ENCODE assay signal across 2 cellular contexts in the genomic region with DNA sequence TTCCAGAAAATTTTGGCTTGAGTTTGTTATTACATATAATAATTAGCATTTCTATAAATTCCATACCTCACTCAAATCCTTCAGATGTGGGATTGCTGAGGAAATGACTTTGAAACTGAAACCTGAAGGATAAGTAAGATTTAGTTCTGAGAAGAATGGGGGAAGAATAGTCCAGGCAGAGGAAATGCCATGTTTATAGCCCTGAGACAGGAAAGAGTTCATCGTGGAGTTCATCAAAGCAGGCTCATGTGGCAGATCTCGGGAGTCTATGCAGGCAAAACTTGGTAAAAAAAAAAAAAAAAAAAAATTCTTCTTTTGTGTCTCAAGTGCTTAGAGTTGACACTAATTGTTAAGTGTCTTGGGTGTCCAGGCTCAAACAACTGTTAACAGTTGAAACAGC.
TF ChIP-seq lines count a peak whose summit lies in the region.

No MANE protein-coding gene starts in this region.

TF ChIP-seq in IMR-90, 13 proteins besides CTCF, POLR2A, EP300 and RAD21:
- TF ChIP-seq RCOR1 (IDR thresholded peaks at IDR 0.05; ENCODE audit: insufficient replicate concordance, low read length) (no peak), BHLHE40 (IDR thresholded peaks at IDR 0.05; ENCODE audit: low read depth, low read length) (no peak), FOS (IDR thresholded peaks at IDR 0.05; ENCODE audit: low read depth, low read length) (no peak), CEBPB (IDR thresholded peaks at IDR 0.05; ENCODE audit: low read depth, low read length) (no peak), NFE2L2 (IDR thresholded peaks at IDR 0.05; ENCODE audit: low read depth, low read length) (no peak), MXI1 (IDR thresholded peaks at IDR 0.05; ENCODE audit: borderline replicate concordance, low read depth, low read length) (no peak), SMC3 (IDR thresholded peaks at IDR 0.05; ENCODE audit: low read depth, low read length) (no peak), MAZ (IDR thresholded peaks at IDR 0.05; ENCODE audit: borderline replicate concordance, low read depth, low read length) (no peak), RFX5 (IDR thresholded peaks at IDR 0.05; ENCODE audit: low read depth, low read length) (no peak)
- TF ChIP-seq, protein P1, sequence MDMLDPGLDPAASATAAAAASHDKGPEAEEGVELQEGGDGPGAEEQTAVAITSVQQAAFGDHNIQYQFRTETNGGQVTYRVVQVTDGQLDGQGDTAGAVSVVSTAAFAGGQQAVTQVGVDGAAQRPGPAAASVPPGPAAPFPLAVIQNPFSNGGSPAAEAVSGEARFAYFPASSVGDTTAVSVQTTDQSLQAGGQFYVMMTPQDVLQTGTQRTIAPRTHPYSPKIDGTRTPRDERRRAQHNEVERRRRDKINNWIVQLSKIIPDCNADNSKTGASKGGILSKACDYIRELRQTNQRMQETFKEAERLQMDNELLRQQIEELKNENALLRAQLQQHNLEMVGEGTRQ (IDR thresholded peaks at IDR 0.05; ENCODE audit: low read depth, low read length), result no peak

TF ChIP-seq in K562, 482 proteins besides CTCF, POLR2A, EP300 and RAD21:
- TF ChIP-seq L3MBTL2 (IDR thresholded peaks at IDR 0.05) (no peak), FOXK2 (conservative IDR thresholded peaks at IDR 0.05 in 1 of 2, IDR thresholded peaks at IDR 0.05 in 1 of 2; ENCODE audit: low read depth in 2 of 2) (no peak), ZC3H4 (CRISPR knock-in tag; IDR thresholded peaks at IDR 0.05; ENCODE audit: borderline replicate concordance) (no peak), PHB (CRISPR knock-in tag; IDR thresholded peaks at IDR 0.05) (no peak), MTF1 (CRISPR knock-in tag; IDR thresholded peaks at IDR 0.05; ENCODE audit: borderline replicate concordance) (no peak), FOXM1 (IDR thresholded peaks at IDR 0.05; ENCODE audit: low read depth) (no peak), FOXM1 (CRISPR knock-in tag; IDR thresholded peaks at IDR 0.05; ENCODE audit: low read depth) (no peak), MCM2 (IDR thresholded peaks at IDR 0.05; ENCODE audit: low read depth) (no peak), ZKSCAN1 (IDR thresholded peaks at IDR 0.05; ENCODE audit: low read depth, low read length) (no peak), PHTF2 (CRISPR knock-in tag; IDR thresholded peaks at IDR 0.05) (no peak), ZNF12 (CRISPR knock-in tag; IDR thresholded peaks at IDR 0.05) (no peak), RFX5 (IDR thresholded peaks at IDR 0.05; ENCODE audit: low read depth, low read length) (no peak), CBX8 (IDR thresholded peaks at IDR 0.05; ENCODE audit: borderline replicate concordance, extremely low read depth, low read depth, low read length, poor library complexity, severe bottlenecking) (no peak), TGIF2 (CRISPR knock-in tag; IDR thresholded peaks at IDR 0.05) (no peak), ZNF79 (CRISPR knock-in tag; IDR thresholded peaks at IDR 0.05; ENCODE audit: low read depth) (no peak), KLF16 (IDR thresholded peaks at IDR 0.05) (no peak)
- TF ChIP-seq, protein P2, sequence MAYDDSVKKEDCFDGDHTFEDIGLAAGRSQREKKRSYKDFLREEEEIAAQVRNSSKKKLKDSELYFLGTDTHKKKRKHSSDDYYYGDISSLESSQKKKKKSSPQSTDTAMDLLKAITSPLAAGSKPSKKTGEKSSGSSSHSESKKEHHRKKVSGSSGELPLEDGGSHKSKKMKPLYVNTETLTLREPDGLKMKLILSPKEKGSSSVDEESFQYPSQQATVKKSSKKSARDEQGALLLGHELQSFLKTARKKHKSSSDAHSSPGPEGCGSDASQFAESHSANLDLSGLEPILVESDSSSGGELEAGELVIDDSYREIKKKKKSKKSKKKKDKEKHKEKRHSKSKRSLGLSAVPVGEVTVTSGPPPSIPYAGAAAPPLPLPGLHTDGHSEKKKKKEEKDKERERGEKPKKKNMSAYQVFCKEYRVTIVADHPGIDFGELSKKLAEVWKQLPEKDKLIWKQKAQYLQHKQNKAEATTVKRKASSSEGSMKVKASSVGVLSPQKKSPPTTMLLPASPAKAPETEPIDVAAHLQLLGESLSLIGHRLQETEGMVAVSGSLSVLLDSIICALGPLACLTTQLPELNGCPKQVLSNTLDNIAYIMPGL (CRISPR knock-in tag; IDR thresholded peaks at IDR 0.05), result no peak
- TF ChIP-seq, protein P3, sequence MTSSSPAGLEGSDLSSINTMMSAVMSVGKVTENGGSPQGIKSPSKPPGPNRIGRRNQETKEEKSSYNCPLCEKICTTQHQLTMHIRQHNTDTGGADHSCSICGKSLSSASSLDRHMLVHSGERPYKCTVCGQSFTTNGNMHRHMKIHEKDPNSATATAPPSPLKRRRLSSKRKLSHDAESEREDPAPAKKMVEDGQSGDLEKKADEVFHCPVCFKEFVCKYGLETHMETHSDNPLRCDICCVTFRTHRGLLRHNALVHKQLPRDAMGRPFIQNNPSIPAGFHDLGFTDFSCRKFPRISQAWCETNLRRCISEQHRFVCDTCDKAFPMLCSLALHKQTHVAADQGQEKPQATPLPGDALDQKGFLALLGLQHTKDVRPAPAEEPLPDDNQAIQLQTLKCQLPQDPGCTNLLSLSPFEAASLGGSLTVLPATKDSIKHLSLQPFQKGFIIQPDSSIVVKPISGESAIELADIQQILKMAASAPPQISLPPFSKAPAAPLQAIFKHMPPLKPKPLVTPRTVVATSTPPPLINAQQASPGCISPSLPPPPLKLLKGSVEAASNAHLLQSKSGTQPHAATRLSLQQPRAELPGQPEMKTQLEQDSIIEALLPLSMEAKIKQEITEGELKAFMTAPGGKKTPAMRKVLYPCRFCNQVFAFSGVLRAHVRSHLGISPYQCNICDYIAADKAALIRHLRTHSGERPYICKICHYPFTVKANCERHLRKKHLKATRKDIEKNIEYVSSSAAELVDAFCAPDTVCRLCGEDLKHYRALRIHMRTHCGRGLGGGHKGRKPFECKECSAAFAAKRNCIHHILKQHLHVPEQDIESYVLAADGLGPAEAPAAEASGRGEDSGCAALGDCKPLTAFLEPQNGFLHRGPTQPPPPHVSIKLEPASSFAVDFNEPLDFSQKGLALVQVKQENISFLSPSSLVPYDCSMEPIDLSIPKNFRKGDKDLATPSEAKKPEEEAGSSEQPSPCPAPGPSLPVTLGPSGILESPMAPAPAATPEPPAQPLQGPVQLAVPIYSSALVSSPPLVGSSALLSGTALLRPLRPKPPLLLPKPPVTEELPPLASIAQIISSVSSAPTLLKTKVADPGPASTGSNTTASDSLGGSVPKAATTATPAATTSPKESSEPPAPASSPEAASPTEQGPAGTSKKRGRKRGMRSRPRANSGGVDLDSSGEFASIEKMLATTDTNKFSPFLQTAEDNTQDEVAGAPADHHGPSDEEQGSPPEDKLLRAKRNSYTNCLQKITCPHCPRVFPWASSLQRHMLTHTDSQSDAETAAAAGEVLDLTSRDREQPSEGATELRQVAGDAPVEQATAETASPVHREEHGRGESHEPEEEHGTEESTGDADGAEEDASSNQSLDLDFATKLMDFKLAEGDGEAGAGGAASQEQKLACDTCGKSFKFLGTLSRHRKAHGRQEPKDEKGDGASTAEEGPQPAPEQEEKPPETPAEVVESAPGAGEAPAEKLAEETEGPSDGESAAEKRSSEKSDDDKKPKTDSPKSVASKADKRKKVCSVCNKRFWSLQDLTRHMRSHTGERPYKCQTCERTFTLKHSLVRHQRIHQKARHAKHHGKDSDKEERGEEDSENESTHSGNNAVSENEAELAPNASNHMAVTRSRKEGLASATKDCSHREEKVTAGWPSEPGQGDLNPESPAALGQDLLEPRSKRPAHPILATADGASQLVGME (CRISPR knock-in tag; IDR thresholded peaks at IDR 0.05), result no peak
- TF ChIP-seq, protein P4, sequence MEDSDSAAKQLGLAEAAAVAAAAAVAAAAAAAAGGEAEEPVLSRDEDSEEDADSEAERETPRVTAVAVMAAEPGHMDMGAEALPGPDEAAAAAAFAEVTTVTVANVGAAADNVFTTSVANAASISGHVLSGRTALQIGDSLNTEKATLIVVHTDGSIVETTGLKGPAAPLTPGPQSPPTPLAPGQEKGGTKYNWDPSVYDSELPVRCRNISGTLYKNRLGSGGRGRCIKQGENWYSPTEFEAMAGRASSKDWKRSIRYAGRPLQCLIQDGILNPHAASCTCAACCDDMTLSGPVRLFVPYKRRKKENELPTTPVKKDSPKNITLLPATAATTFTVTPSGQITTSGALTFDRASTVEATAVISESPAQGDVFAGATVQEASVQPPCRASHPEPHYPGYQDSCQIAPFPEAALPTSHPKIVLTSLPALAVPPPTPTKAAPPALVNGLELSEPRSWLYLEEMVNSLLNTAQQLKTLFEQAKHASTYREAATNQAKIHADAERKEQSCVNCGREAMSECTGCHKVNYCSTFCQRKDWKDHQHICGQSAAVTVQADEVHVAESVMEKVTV (CRISPR knock-in tag; IDR thresholded peaks at IDR 0.05), result no peak
- TF ChIP-seq, protein P5, sequence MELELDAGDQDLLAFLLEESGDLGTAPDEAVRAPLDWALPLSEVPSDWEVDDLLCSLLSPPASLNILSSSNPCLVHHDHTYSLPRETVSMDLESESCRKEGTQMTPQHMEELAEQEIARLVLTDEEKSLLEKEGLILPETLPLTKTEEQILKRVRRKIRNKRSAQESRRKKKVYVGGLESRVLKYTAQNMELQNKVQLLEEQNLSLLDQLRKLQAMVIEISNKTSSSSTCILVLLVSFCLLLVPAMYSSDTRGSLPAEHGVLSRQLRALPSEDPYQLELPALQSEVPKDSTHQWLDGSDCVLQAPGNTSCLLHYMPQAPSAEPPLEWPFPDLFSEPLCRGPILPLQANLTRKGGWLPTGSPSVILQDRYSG (tag; conservative IDR thresholded peaks at IDR 0.05; ENCODE audit: low read depth), result no peak
